In the genomic region with DNA sequence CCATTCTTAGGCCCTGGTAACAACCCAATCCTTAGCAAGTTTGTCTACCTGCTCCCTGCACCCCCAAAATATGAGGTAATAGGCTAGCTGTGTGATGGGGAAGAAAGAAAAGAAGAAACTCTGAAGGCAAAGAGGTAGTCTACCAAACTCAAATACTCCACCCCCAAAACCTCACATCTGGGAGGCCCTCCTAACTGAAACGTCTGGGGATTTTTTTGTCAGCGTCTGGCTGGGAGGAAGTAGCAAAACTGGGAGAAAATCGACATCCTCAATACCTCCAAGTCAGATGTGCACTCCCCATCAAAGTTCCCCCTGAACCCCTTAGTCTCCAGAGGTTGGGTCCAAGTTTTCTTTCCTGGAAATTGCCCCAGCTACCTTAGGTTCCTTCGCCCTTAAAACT, we compare ENCODE assay signal across 8 cellular contexts. TPM values are rescaled to one million over a fixed set of nuclear protein-coding genes. Genes with fewer than 3 reads are reported as not detected.
A peak's percentile ranks its signal among the peaks of the same experiment; 100 is the strongest.
DNase-seq lines count a peak whose midpoint lies in the region; FAIRE-seq and TF ChIP-seq lines count a peak whose summit lies in the region.

No MANE protein-coding gene starts in this region.

- no peak overlapping the region for H2BK12ac ChIP-seq in mesenchymal stem cell (ENCODE audit: low read length in 2 of 2)

- no peak overlapping the region for H2BK120ac ChIP-seq in mesenchymal stem cell (ENCODE audit: low read depth, low read length)

- FAIRE-seq in astrocyte (lab: Jason Lieb, UNC): no peak

- H3K36me3 Mint-ChIP-seq in astrocyte (ENCODE audit: low read depth, unreplicated experiment): no peaks in the 10 kb centered on the region

- DNase-seq in right atrium auricular region (ENCODE audit: low spot score) (no peak), cardiac septum (ENCODE audit: low spot score) (no peak), astrocyte (ENCODE audit: low read depth) (no peak), mesenchymal stem cell (peak; percentile 6), NCI-H510A treated with DMSO at 0.1 percent for 48 hours (lab: John Stamatoyannopoulos, UW) (no peak), medulla oblongata (ENCODE audit: extremely low spot score) (no peak), HUDEP-2 (lab: John Stamatoyannopoulos, UW; ENCODE audit: unreplicated experiment in 76 of 76) (no peak)
- DNase-seq in stimulated activated CD4-positive, alpha-beta T cell treated with anti-CD3 and anti-CD28 coated beads, Interleukin-2, amount 100 ng/mL, for 24 hours: no peak

- H2AK5ac ChIP-seq in mesenchymal stem cell (ENCODE audit: low read length, severe bottlenecking): no peak overlapping the region

- no peak overlapping the region for H3K18ac ChIP-seq in mesenchymal stem cell (ENCODE audit: low read depth in 1 of 2, low read length in 2 of 2)

- H3K4me1 Mint-ChIP-seq in astrocyte (ENCODE audit: low read depth, unreplicated experiment): no peaks in the 10 kb centered on the region

- H3K4me1 ChIP-seq in right atrium auricular region (peaks cover 0 to 12% of the 10 kb centered on the region in 2 donors), astrocyte (ENCODE audit: insufficient read depth, low read length) (peaks cover 3% of the 10 kb centered on the region), mesenchymal stem cell (ENCODE audit: control insufficient read depth, insufficient read depth, low read depth, low read length) (no peaks in the 10 kb centered on the region)

- no peak overlapping the region for H3K14ac ChIP-seq in mesenchymal stem cell (ENCODE audit: low read length in 2 of 2)

- no peak overlapping the region for H3K4ac ChIP-seq in mesenchymal stem cell (ENCODE audit: low read depth in 1 of 2, low read length in 2 of 2)

- H4K20me1 ChIP-seq in astrocyte (ENCODE audit: insufficient read depth, low read length): peaks cover 23% of the 10 kb centered on the region

- peak overlapping the region; percentile 82 for H3K27ac Mint-ChIP-seq in astrocyte (ENCODE audit: unreplicated experiment)

- peaks cover 55% of the 10 kb centered on the region for H3K79me2 ChIP-seq in astrocyte (ENCODE audit: insufficient read depth, low read length)

- H2BK15ac ChIP-seq in mesenchymal stem cell (ENCODE audit: low read depth, poor library complexity, severe bottlenecking): no peak overlapping the region

- H3K9ac ChIP-seq in astrocyte (ENCODE audit: low read length): peak overlapping the region; percentile 97
- H3K9ac ChIP-seq in mesenchymal stem cell (ENCODE audit: low read length): peak overlapping the region; percentile 95

- H3K27ac ChIP-seq in right atrium auricular region (peak overlapping the region; percentile 85 to 92), astrocyte (ENCODE audit: low read depth, low read length) (peak overlapping the region; percentile 88), mesenchymal stem cell (ENCODE audit: low read length, poor library complexity, severe bottlenecking) (peak overlapping the region; percentile 90)

- no peak for TF ChIP-seq CTCF in right atrium auricular region (IDR thresholded peaks at IDR 0.05)
- no peak for TF ChIP-seq CTCF in astrocyte (IDR thresholded peaks at IDR 0.05; ENCODE audit: insufficient read depth, low read depth, low read length)

- H4K91ac ChIP-seq in mesenchymal stem cell (ENCODE audit: low read length): no peak overlapping the region

- H3K4me3 ChIP-seq in right atrium auricular region: peak overlapping the region; percentile 61 to 82
- peak overlapping the region; percentile 83 for H3K4me3 ChIP-seq in astrocyte (ENCODE audit: insufficient read depth, low read depth, low read length)
- H3K4me3 ChIP-seq in mesenchymal stem cell (ENCODE audit: insufficient read depth in 1 of 2, low read depth in 1 of 2, low read length in 2 of 2): peak overlapping the region in 1 of 2 experiments; percentile 89

- H3K9me3 ChIP-seq in right atrium auricular region (no peaks in the 10 kb centered on the region), astrocyte (ENCODE audit: insufficient read depth, low read depth, low read length) (no peaks in the 10 kb centered on the region), mesenchymal stem cell (ENCODE audit: control insufficient read depth, low read length) (no peaks in the 10 kb centered on the region)

- H4K8ac ChIP-seq in mesenchymal stem cell (ENCODE audit: low read length): no peak overlapping the region

- no peak overlapping the region for H2AFZ ChIP-seq in astrocyte (ENCODE audit: low read depth, low read length)
- H2AFZ ChIP-seq in mesenchymal stem cell (ENCODE audit: low read depth, low read length): no peak overlapping the region

- H3K4me2 ChIP-seq in astrocyte (ENCODE audit: low read length) (peak overlapping the region; percentile 86), mesenchymal stem cell (ENCODE audit: low read length, poor library complexity, severe bottlenecking) (peak overlapping the region; percentile 70)

- H3K27me3 ChIP-seq in right atrium auricular region (no peaks in the 10 kb centered on the region), astrocyte (ENCODE audit: insufficient read depth, low read length) (no peaks in the 10 kb centered on the region), mesenchymal stem cell (ENCODE audit: control insufficient read depth in 1 of 2, insufficient read depth in 1 of 2, low read length in 2 of 2) (no peaks in the 10 kb centered on the region)

- H3K27me3 Mint-ChIP-seq in astrocyte (ENCODE audit: low read depth, unreplicated experiment): no peaks in the 10 kb centered on the region

- H3K23ac ChIP-seq in mesenchymal stem cell (ENCODE audit: low read length in 2 of 2): no peak overlapping the region

- peak overlapping the region; percentile 97 for H3K4me3 Mint-ChIP-seq in astrocyte (ENCODE audit: unreplicated experiment)

- H3K36me3 ChIP-seq in right atrium auricular region (no peaks in the 10 kb centered on the region), astrocyte (ENCODE audit: insufficient read depth, low read length) (no peaks in the 10 kb centered on the region), mesenchymal stem cell (ENCODE audit: control insufficient read depth in 1 of 2, insufficient read depth in 2 of 2, low read depth in 1 of 2, low read length in 2 of 2) (no peaks in the 10 kb centered on the region)

- no peaks in the 10 kb centered on the region for H3K9me3 Mint-ChIP-seq in astrocyte (ENCODE audit: unreplicated experiment)

- H2BK5ac ChIP-seq in mesenchymal stem cell (ENCODE audit: low read depth, low read length, poor library complexity, severe bottlenecking): no peak overlapping the region

- 28% methylated on average over 4 of the region's 4 CpGs for WGBS in mesenchymal stem cell

- no peaks in the 10 kb centered on the region for H3K79me1 ChIP-seq in mesenchymal stem cell (replicated peaks; ENCODE audit: low read length, poor library complexity, severe bottlenecking)

- intact Hi-C loops in cardiac septum (cut with DNase I): no loop called here

RNA-seq across cellular contexts. Expression of a gene that starts 1.0 kb away (rescaled TPM):
- total RNA-seq in right atrium auricular region: 10 to 100 TPM; 65.0 to 77.2 TPM
- total RNA-seq in cardiac septum: 62.1 TPM
- total RNA-seq in astrocyte: 146 and 161 TPM in 2 replicates
- 171 TPM for polyA plus RNA-seq in mesenchymal stem cell (2013, experiment 1 of 2)
- polyA plus RNA-seq in mesenchymal stem cell (2013, experiment 2 of 2): 181 TPM
